13 cellular contexts compared by ENCODE assay signal in genomic region chr15:38427380-38427779, GRCh38.
"Had no signal": no experiment of that assay in that cellular context is flagged by ENCODE, and none has a peak within 500 bp of the region (broad histone marks: within the 10 kb centered on the region; RNA-seq: fewer than 3 reads in every experiment).

No MANE protein-coding gene starts in this region.

- H3K4me1 ChIP-seq: colonic mucosa, heart left ventricle, pancreas had no signal

- H3K36me3 Mint-ChIP-seq: activated CD4-positive, alpha-beta memory T cell treated with anti-CD3 and anti-CD28 coated beads for 36 hours had no signal

- H3K27ac ChIP-seq: cardiac muscle cell, colonic mucosa, heart left ventricle, pancreas, thoracic aorta had no signal

- H3K27me3 ChIP-seq: cardiac muscle cell, colonic mucosa, pancreas had no signal

- H3K4me3 ChIP-seq: cardiac muscle cell, colonic mucosa, heart left ventricle, pancreas, thoracic aorta had no signal

- H3K9me3 Mint-ChIP-seq: activated CD4-positive, alpha-beta memory T cell treated with anti-CD3 and anti-CD28 coated beads for 36 hours; activated T-cell treated with anti-CD3 and anti-CD28 coated beads, Interleukin-2, amount 50 U/mL, for 72 hours; stimulated activated naive CD8-positive, alpha-beta T cell treated with anti-CD3 and anti-CD28 coated beads, Interleukin-15, Interleukin-2, amounts not matched to agents 100 ng/mL and 50 ng/mL, for 24 hours had no signal

- H3K9me3 ChIP-seq: colonic mucosa, heart left ventricle, pancreas, thoracic aorta had no signal

- H3K36me3 ChIP-seq: cardiac muscle cell, colonic mucosa, heart left ventricle, pancreas, thoracic aorta had no signal

- H3K27ac Mint-ChIP-seq: activated CD4-positive, alpha-beta memory T cell treated with anti-CD3 and anti-CD28 coated beads for 36 hours; activated T-cell treated with anti-CD3 and anti-CD28 coated beads, Interleukin-2, amount 50 U/mL, for 72 hours; stimulated activated naive CD8-positive, alpha-beta T cell treated with anti-CD3 and anti-CD28 coated beads, Interleukin-15, Interleukin-2, amounts not matched to agents 100 ng/mL and 50 ng/mL, for 24 hours had no signal

- H3K4me3 Mint-ChIP-seq: activated CD4-positive, alpha-beta memory T cell treated with anti-CD3 and anti-CD28 coated beads for 36 hours; activated T-cell treated with anti-CD3 and anti-CD28 coated beads, Interleukin-2, amount 50 U/mL, for 72 hours; stimulated activated naive CD8-positive, alpha-beta T cell treated with anti-CD3 and anti-CD28 coated beads, Interleukin-15, Interleukin-2, amounts not matched to agents 100 ng/mL and 50 ng/mL, for 24 hours had no signal

- DNase-seq: activated CD4-positive, alpha-beta memory T cell treated with anti-CD3 and anti-CD28 coated beads for 36 hours; activated CD4-positive, CD25-positive, alpha-beta regulatory T cell treated with anti-CD3 and anti-CD28 coated beads, Interleukin-2, amount 50 U/mL, for 72 hours; activated CD8-positive, alpha-beta memory T cell treated with anti-CD3 and anti-CD28 coated beads, Interleukin-2, amount 50 U/mL, for 4 hours; activated gamma-delta T cell treated with Interleukin-2 at 50 U/mL for 16 hours; activated T-cell treated with anti-CD3 and anti-CD28 coated beads, Interleukin-2, amount 50 U/mL, for 72 hours; colonic mucosa; heart left ventricle; kidney; pancreas; stimulated activated CD4-positive, alpha-beta T cell treated with anti-CD3 and anti-CD28 coated beads, Interleukin-2, amount 100 ng/mL, for 48 hours had no signal
